Comparison of ENCODE assay signal across 8 cellular contexts in the genomic region with DNA sequence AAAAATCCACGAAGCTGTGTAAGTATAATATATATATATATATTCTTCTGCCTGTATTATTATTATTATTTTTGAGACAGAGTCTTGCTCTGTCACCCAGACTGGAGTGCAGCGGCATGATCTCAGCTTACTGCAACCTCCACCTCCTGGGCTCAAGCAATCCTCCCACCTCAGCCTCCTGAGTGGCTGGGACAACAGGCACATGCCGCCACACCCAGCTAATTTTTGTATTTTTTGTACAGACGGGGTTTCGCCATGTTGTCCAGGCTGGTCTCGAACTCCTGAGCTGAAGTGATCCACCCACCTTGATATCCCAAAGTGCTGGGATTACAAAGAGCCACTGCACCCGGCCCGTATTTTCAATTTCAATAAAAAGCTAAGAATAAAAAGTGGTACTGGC. TPM values are rescaled to one million over a fixed set of nuclear protein-coding genes. Genes with fewer than 3 reads are reported as not detected.
DNase-seq lines count a peak whose midpoint lies in the region; ATAC-seq and TF ChIP-seq lines count a peak whose summit lies in the region.
"Not testable (repeated sequence)": the region's sequence is repeated elsewhere in the genome, so short reads cannot be mapped to it uniquely, and the experiment has no call there.

No MANE protein-coding gene starts in this region.

- peak overlapping the region; percentile 80; the same call in 1 of the 2 replicates for H3K9ac ChIP-seq in SK-N-SH

- POLR2A ChIA-PET in AG04450 (lab: Yijun Ruan, JAX) = interaction anchor here (0.9 to 1.0 kb wide), 2 partner anchors 11 to 20 kb away, joined by 4 to 5 read pairs; partner anchors contain the start of gene ZBTB48
- POLR2A ChIA-PET in SK-N-SH (lab: Yijun Ruan, JAX) = not testable (repeated sequence)

- H3K4me3 ChIP-seq in AG04450 (ENCODE audit: low read depth, low read length) = peak overlapping the region; percentile 98
- peak overlapping the region; percentile 100 for H3K4me3 ChIP-seq in HFF-Myc (replicated peaks; ENCODE audit: low read depth, low read length)
- peak overlapping the region; percentile 73 to 76; a peak in 3 of 4 replicates for H3K4me3 ChIP-seq in SK-N-SH (ENCODE audit: low read depth in 2 of 2, low read length in 1 of 2)
- H3K4me3 ChIP-seq in dorsolateral prefrontal cortex = peak overlapping the region; percentile 58 to 99 (median 91)
- peak overlapping the region; percentile 73 for H3K4me3 ChIP-seq in right cardiac atrium (ENCODE audit: low read length)

- H3K4me3 Mint-ChIP-seq in activated naive CD8-positive, alpha-beta T cell = peak overlapping the region; percentile 100
- peak overlapping the region; percentile 94 for H3K4me3 Mint-ChIP-seq in natural killer cell treated with Interleukin-12 subunit alpha and Interleukin-12 subunit beta and Interleukin-15 and Interleukin-18, amount 100 ng/mL, for 72 hours
- peak overlapping the region; percentile 95 for H3K4me3 Mint-ChIP-seq in stimulated activated memory B cell treated with anti-CD40 and anti-IgM and Interleukin-4, amounts not matched to agents 10 μg/mL and 1 μg/mL and 100 μg/mL, for 72 hours

- H3K27me3 ChIP-seq in AG04450 (ENCODE audit: control insufficient read depth, insufficient read depth, low read length); SK-N-SH (ENCODE audit: insufficient read depth); dorsolateral prefrontal cortex; right cardiac atrium (ENCODE audit: control insufficient read depth, insufficient read depth): not testable (repeated sequence)

- H3K27ac ChIP-seq in AG04450 (ENCODE audit: low read depth, low read length) (peak overlapping the region; percentile 2), dorsolateral prefrontal cortex (peak overlapping the region in 53 of 59 donors; percentile 85 to 100 (median 98))
- H3K27ac ChIP-seq in SK-N-SH (ENCODE audit: low read depth in 2 of 2, low read length in 1 of 2); right cardiac atrium (ENCODE audit: low read length): not testable (repeated sequence)

- H3K4me1 ChIP-seq in SK-N-SH (ENCODE audit: control insufficient read depth in 1 of 2, insufficient read depth in 2 of 2, low read depth in 1 of 2, low read length in 1 of 2) (peaks cover 10 to 26% of the 10 kb centered on the region in 2 experiments; a peak in 2 of 4 replicates), right cardiac atrium (ENCODE audit: control insufficient read depth, insufficient read depth, low read length) (peaks cover 21% of the 10 kb centered on the region)

- TF ChIP-seq EP300 in SK-N-SH (IDR thresholded peaks at IDR 0.05; ENCODE audit: borderline replicate concordance in 1 of 2, low read depth in 1 of 2, low read length in 1 of 2) = not testable (repeated sequence)

- peaks cover 51% of the 10 kb centered on the region for H3K4me1 Mint-ChIP-seq in activated naive CD8-positive, alpha-beta T cell (ENCODE audit: low read depth)
- peaks cover 35 to 38% of the 10 kb centered on the region in 2 donors for H3K4me1 Mint-ChIP-seq in natural killer cell treated with Interleukin-12 subunit alpha and Interleukin-12 subunit beta and Interleukin-15 and Interleukin-18, amount 100 ng/mL, for 72 hours (ENCODE audit: low read depth in 2 of 2)
- peaks cover 56% of the 10 kb centered on the region for H3K4me1 Mint-ChIP-seq in stimulated activated memory B cell treated with anti-CD40 and anti-IgM and Interleukin-4, amounts not matched to agents 10 μg/mL and 1 μg/mL and 100 μg/mL, for 72 hours

- not testable (repeated sequence) for H3K9me3 ChIP-seq in AG04450 (ENCODE audit: control insufficient read depth, insufficient read depth, low read length); SK-N-SH; right cardiac atrium (ENCODE audit: control insufficient read depth, low read length)

- not testable (repeated sequence) for H3K36me3 Mint-ChIP-seq in activated naive CD8-positive, alpha-beta T cell; natural killer cell treated with Interleukin-12 subunit alpha and Interleukin-12 subunit beta and Interleukin-15 and Interleukin-18, amount 100 ng/mL, for 72 hours
- peaks cover 21% of the 10 kb centered on the region for H3K36me3 Mint-ChIP-seq in stimulated activated memory B cell treated with anti-CD40 and anti-IgM and Interleukin-4, amounts not matched to agents 10 μg/mL and 1 μg/mL and 100 μg/mL, for 72 hours

- CTCF ChIA-PET in AG04450 (lab: Charles Lee) = interaction anchor here (0.6 to 1.6 kb wide), 4 partner anchors 44 to 47 kb away, joined by 3 to 5 read pairs (median 4); partner anchors contain the start of genes NOL9 and TAS1R1
- CTCF ChIA-PET in SK-N-SH (lab: Yijun Ruan, JAX) = interaction anchor here (1.3 kb wide), 1 partner anchor 46 kb away, joined by 4 read pairs; the partner anchor contains the start of gene NOL9

- H3K4me2 ChIP-seq in SK-N-SH = peak overlapping the region; percentile 97

- H3K36me3 ChIP-seq in SK-N-SH (replicated peaks in 1 of 2; ENCODE audit: control insufficient read depth in 1 of 2, insufficient read depth in 2 of 2, low read length in 1 of 2) = peaks cover 4 to 22% of the 10 kb centered on the region in 2 experiments

- H2AFZ ChIP-seq in SK-N-SH (ENCODE audit: low read depth) = not testable (repeated sequence)

- not testable (repeated sequence) for ATAC-seq in right cardiac atrium; natural killer cell treated with Interleukin-12 subunit alpha and Interleukin-12 subunit beta and Interleukin-15 and Interleukin-18, amount 100 ng/mL, for 72 hours; stimulated activated memory B cell treated with anti-CD40 and anti-IgM and Interleukin-4, amounts not matched to agents 10 μg/mL and 1 μg/mL and 100 μg/mL, for 72 hours

- H3K79me2 ChIP-seq in SK-N-SH (ENCODE audit: insufficient read depth) = peaks cover 59% of the 10 kb centered on the region

- not testable (repeated sequence) for H3K27me3 Mint-ChIP-seq in activated naive CD8-positive, alpha-beta T cell; natural killer cell treated with Interleukin-12 subunit alpha and Interleukin-12 subunit beta and Interleukin-15 and Interleukin-18, amount 100 ng/mL, for 72 hours; stimulated activated memory B cell treated with anti-CD40 and anti-IgM and Interleukin-4, amounts not matched to agents 10 μg/mL and 1 μg/mL and 100 μg/mL, for 72 hours

- H3F3A ChIP-seq in SK-N-SH (replicated peaks; ENCODE audit: insufficient read depth) = peaks cover 14% of the 10 kb centered on the region

- peak overlapping the region; percentile 98 for H3K27ac Mint-ChIP-seq in activated naive CD8-positive, alpha-beta T cell
- peak overlapping the region; percentile 83 to 95 for H3K27ac Mint-ChIP-seq in natural killer cell treated with Interleukin-12 subunit alpha and Interleukin-12 subunit beta and Interleukin-15 and Interleukin-18, amount 100 ng/mL, for 72 hours
- peak overlapping the region; percentile 93 for H3K27ac Mint-ChIP-seq in stimulated activated memory B cell treated with anti-CD40 and anti-IgM and Interleukin-4, amounts not matched to agents 10 μg/mL and 1 μg/mL and 100 μg/mL, for 72 hours

- TF ChIP-seq CTCF in AG04450 (IDR thresholded peaks at IDR 0.05; ENCODE audit: low read depth, low read length); HFF-Myc (IDR thresholded peaks at IDR 0.05; ENCODE audit: low read depth, low read length, missing control alignments); SK-N-SH (IDR thresholded peaks at IDR 0.05); dorsolateral prefrontal cortex (IDR thresholded peaks at IDR 0.05 in 54 of 56, conservative IDR thresholded peaks at IDR 0.05 in 2 of 56; ENCODE audit: low read depth in 1 of 56, partially characterized antibody in 56 of 56): not testable (repeated sequence)

- peaks cover 24% of the 10 kb centered on the region; the same call in 1 of the 2 replicates for H4K20me1 ChIP-seq in SK-N-SH (ENCODE audit: insufficient read depth)

- H3K9me3 Mint-ChIP-seq in activated naive CD8-positive, alpha-beta T cell (ENCODE audit: low read depth); natural killer cell treated with Interleukin-12 subunit alpha and Interleukin-12 subunit beta and Interleukin-15 and Interleukin-18, amount 100 ng/mL, for 72 hours; stimulated activated memory B cell treated with anti-CD40 and anti-IgM and Interleukin-4, amounts not matched to agents 10 μg/mL and 1 μg/mL and 100 μg/mL, for 72 hours: not testable (repeated sequence)

- intact Hi-C loops in dorsolateral prefrontal cortex (cut with DNase I) (loop anchor here in 1 of 2 donors (2.0 to 10.0 kb wide), 3 partner anchors 19 to 205 kb away; partner anchors contain the start of genes ACOT7 and TAS1R1), right cardiac atrium (cut with DNase I) (loop anchor here in 1 of 4 donors (2.0 kb wide), 1 partner anchor 27 kb away; no protein-coding TSS in a partner anchor)

- TF ChIP-seq RAD21 in SK-N-SH (IDR thresholded peaks at IDR 0.05; ENCODE audit: low read length) = not testable (repeated sequence)

- not testable (repeated sequence) for H3K9me2 ChIP-seq in SK-N-SH

- DNase-seq in AG04450 (ENCODE audit: low read depth, low spot score); HFF-Myc (ENCODE audit: extremely low read depth, low read depth); SK-N-SH; dorsolateral prefrontal cortex; natural killer cell treated with Interleukin-12 subunit alpha and Interleukin-12 subunit beta and Interleukin-15 and Interleukin-18, amount 100 ng/mL, for 72 hours (ENCODE audit: low spot score): not testable (repeated sequence)
- peak in 1 of 3 donors; percentile 40 for DNase-seq in right cardiac atrium

- 91% methylated on average over 8 of the region's 8 CpGs for WGBS in SK-N-SH (ENCODE audit: low lambda C conversion rate)
- 62% methylated on average over 8 of the region's 8 CpGs for WGBS in right cardiac atrium

RNA-seq across cellular contexts. Expression of gene KLHL21, which starts 2.7 kb away (rescaled TPM):
- polyA plus RNA-seq in AG04450 (2011; rRNA removed) = 11.7 and 12.8 TPM in 2 replicates
- 15.6 and 16.0 TPM in 2 replicates for polyA minus RNA-seq in AG04450 (2011; rRNA and poly(A)+ RNA removed)
- polyA plus RNA-seq in SK-N-SH (2012; rRNA removed) = 9.0 and 12.5 TPM in 2 replicates
- 4.5 and 7.5 TPM in 2 replicates for polyA plus RNA-seq in SK-N-SH (2012; cell fraction: cytosol; rRNA removed)
- 29.6 and 32.4 TPM in 2 replicates for polyA plus RNA-seq in SK-N-SH (2012; cell fraction: nucleus; rRNA removed)
- 10 to 100 TPM; 36.4 to 92.8 (median 52.5) TPM for total RNA-seq in dorsolateral prefrontal cortex
- 10 to 100 TPM; 54.9 to 71.3 (median 65.9) TPM for total RNA-seq in right cardiac atrium
- 57.7 TPM for polyA plus RNA-seq in right cardiac atrium
- total RNA-seq in natural killer cell treated with Interleukin-12 subunit alpha and Interleukin-12 subunit beta and Interleukin-15 and Interleukin-18, amount 100 ng/mL, for 72 hours = 10 to 100 TPM; 20.2 to 46.2 TPM

RNA-seq across cellular contexts. Expression of gene PHF13, which starts 13.5 kb away (rescaled TPM):
- 11.1 and 11.6 TPM in 2 replicates for polyA plus RNA-seq in AG04450 (2011; rRNA removed)
- 9.4 and 9.9 TPM in 2 replicates for polyA minus RNA-seq in AG04450 (2011; rRNA and poly(A)+ RNA removed)
- polyA plus RNA-seq in SK-N-SH (2012; rRNA removed) = 6.5 and 8.5 TPM in 2 replicates
- 6.9 and 8.9 TPM in 2 replicates for polyA plus RNA-seq in SK-N-SH (2012; cell fraction: cytosol; rRNA removed)
- polyA plus RNA-seq in SK-N-SH (2012; cell fraction: nucleus; rRNA removed) = 16.4 and 22.0 TPM in 2 replicates
- total RNA-seq in dorsolateral prefrontal cortex = 10 to 100 TPM in 117 of 120 experiments, 1 to 10 TPM in 3; 9.4 to 21.9 (median 13.0) TPM
- total RNA-seq in right cardiac atrium = 1 to 10 TPM; 6.4 to 9.7 (median 7.9) TPM
- polyA plus RNA-seq in right cardiac atrium = 4.8 TPM
- total RNA-seq in natural killer cell treated with Interleukin-12 subunit alpha and Interleukin-12 subunit beta and Interleukin-15 and Interleukin-18, amount 100 ng/mL, for 72 hours = 10 to 100 TPM; 10.8 to 14.7 TPM

RNA-seq across cellular contexts. Expression of gene ZBTB48, which starts 20.2 kb away (rescaled TPM):
- polyA plus RNA-seq in AG04450 (2011; rRNA removed) (7.5 and 8.8 TPM in 2 replicates), SK-N-SH (2012; rRNA removed) (28.8 and 31.2 TPM in 2 replicates), right cardiac atrium (14.7 TPM)
- 16.8 and 26.3 TPM in 2 replicates for polyA minus RNA-seq in AG04450 (2011; rRNA and poly(A)+ RNA removed)
- polyA plus RNA-seq in SK-N-SH (2012; cell fraction: cytosol; rRNA removed) = 8.1 and 14.1 TPM in 2 replicates
- polyA plus RNA-seq in SK-N-SH (2012; cell fraction: nucleus; rRNA removed) = 123 and 203 TPM in 2 replicates
- total RNA-seq in dorsolateral prefrontal cortex (10 to 100 TPM; 19.2 to 51.0 (median 30.1) TPM), right cardiac atrium (10 to 100 TPM; 11.3 to 18.4 (median 15.0) TPM)
- total RNA-seq in natural killer cell treated with Interleukin-12 subunit alpha and Interleukin-12 subunit beta and Interleukin-15 and Interleukin-18, amount 100 ng/mL, for 72 hours = 10 to 100 TPM; 29.8 to 50.5 TPM

RNA-seq across cellular contexts. Expression of gene THAP3, which starts 24.7 kb away (rescaled TPM):
- polyA plus RNA-seq in AG04450 (2011; rRNA removed) (7.8 and 8.8 TPM in 2 replicates), SK-N-SH (2012; rRNA removed) (10.0 and 11.1 TPM in 2 replicates), right cardiac atrium (20.8 TPM)
- polyA minus RNA-seq in AG04450 (2011; rRNA and poly(A)+ RNA removed) = 6.4 and 11.6 TPM in 2 replicates
- 5.4 and 7.7 TPM in 2 replicates for polyA plus RNA-seq in SK-N-SH (2012; cell fraction: cytosol; rRNA removed)
- 25.0 and 36.2 TPM in 2 replicates for polyA plus RNA-seq in SK-N-SH (2012; cell fraction: nucleus; rRNA removed)
- total RNA-seq in dorsolateral prefrontal cortex (10 to 100 TPM; 15.9 to 40.5 (median 24.6) TPM), right cardiac atrium (10 to 100 TPM; 10.2 to 17.9 (median 14.3) TPM)
- 10 to 100 TPM; 18.7 to 33.2 TPM for total RNA-seq in natural killer cell treated with Interleukin-12 subunit alpha and Interleukin-12 subunit beta and Interleukin-15 and Interleukin-18, amount 100 ng/mL, for 72 hours

RNA-seq across cellular contexts. Expression of gene TAS1R1, which starts 44.9 kb away (rescaled TPM):
- polyA plus RNA-seq in AG04450 (2011; rRNA removed) = 0.05 TPM in 2 replicates
- not detected in 2 replicates for polyA minus RNA-seq in AG04450 (2011; rRNA and poly(A)+ RNA removed)
- polyA plus RNA-seq in SK-N-SH (2012; rRNA removed) = not detected in 2 replicates
- polyA plus RNA-seq in SK-N-SH (2012; cell fraction: cytosol; rRNA removed) = 0.03 TPM in 1 of 2 replicates, not detected in the other
- 0.05 TPM in 2 replicates for polyA plus RNA-seq in SK-N-SH (2012; cell fraction: nucleus; rRNA removed)
- under 1 TPM in 22 of 120 experiments, not detected in 98; 0.14 to 0.78 (median 0.32) TPM for total RNA-seq in dorsolateral prefrontal cortex
- total RNA-seq in right cardiac atrium = not detected
- polyA plus RNA-seq in right cardiac atrium = not detected
- total RNA-seq in natural killer cell treated with Interleukin-12 subunit alpha and Interleukin-12 subunit beta and Interleukin-15 and Interleukin-18, amount 100 ng/mL, for 72 hours = not detected
